12 cellular contexts compared by ENCODE assay signal in genomic region chr6:126341126-126341525, GRCh38. TPM values are rescaled to one million over a fixed set of nuclear protein-coding genes. Genes with fewer than 3 reads are reported as not detected.
DNase-seq lines count a peak whose midpoint lies in the region; TF ChIP-seq lines count a peak whose summit lies in the region.
"Had no signal": no experiment of that assay in that cellular context is flagged by ENCODE, and none has a peak within 500 bp of the region (broad histone marks: within the 10 kb centered on the region; RNA-seq: fewer than 3 reads in every experiment).

No MANE protein-coding gene starts in this region.

- POLR2A ChIA-PET in MCF 10A (lab: Yijun Ruan, JAX) = no interaction called here
- POLR2A ChIA-PET in CD4-positive, alpha-beta memory T cell (lab: Charles Lee; ENCODE audit: partially characterized antibody) = no interaction called here

- no peaks in the 10 kb centered on the region for H3K36me3 ChIP-seq in breast epithelium
- H3K36me3 ChIP-seq in WERI-Rb-1 = no peaks in the 10 kb centered on the region; the same call in 1 of the 2 replicates
- H3K36me3 ChIP-seq in transverse colon = no peaks in the 10 kb centered on the region
- H3K36me3 ChIP-seq in CD4-positive, alpha-beta memory T cell (ENCODE audit: insufficient read depth, low read length) = no peaks in the 10 kb centered on the region

- no peaks in the 10 kb centered on the region for H3K9me3 ChIP-seq in breast epithelium
- H3K9me3 ChIP-seq in WERI-Rb-1 (ENCODE audit: severe bottlenecking) = no peaks in the 10 kb centered on the region
- H3K9me3 ChIP-seq in transverse colon = no peaks in the 10 kb centered on the region
- no peaks in the 10 kb centered on the region for H3K9me3 ChIP-seq in CD4-positive, alpha-beta memory T cell (ENCODE audit: control insufficient read depth in 1 of 2, low read length in 2 of 2)

- intact Hi-C loops in breast epithelium (cut with DNase I; ENCODE audit: low total_unique reads) (no loop called here), MCF 10A (cut with micrococcal nuclease) (loop anchor here (5.0 kb wide), 1 partner anchor 309 kb away; no protein-coding TSS in a partner anchor), transverse colon (cut with DNase I; ENCODE audit: low total_unique reads) (no loop called here)
- intact Hi-C loops in CD4-positive, alpha-beta memory T cell (cut with micrococcal nuclease) = loop anchor here (2.0 kb wide), 1 partner anchor 560 kb away; no protein-coding TSS in a partner anchor

- H3K27ac ChIP-seq in breast epithelium = no peak overlapping the region
- H3K27ac ChIP-seq in WERI-Rb-1 = no peak overlapping the region
- H3K27ac ChIP-seq in transverse colon = peak overlapping the region in 1 of 4 donors; percentile 74
- no peak overlapping the region for H3K27ac ChIP-seq in CD4-positive, alpha-beta memory T cell (ENCODE audit: low read depth, low read length)

- no peaks in the 10 kb centered on the region for H3K27me3 Mint-ChIP-seq in MCF 10A (ENCODE audit: insufficient read depth, unreplicated experiment)
- no peaks in the 10 kb centered on the region for H3K27me3 Mint-ChIP-seq in CD4-positive, alpha-beta memory T cell

- no peak for DNase-seq in breast epithelium (ENCODE audit: low spot score in 2 of 2)
- no peak for DNase-seq in MCF 10A (ENCODE audit: unreplicated experiment)
- DNase-seq in WERI-Rb-1 = no peak
- DNase-seq in kidney glomerular epithelial cell (lab: John Stamatoyannopoulos, UW) = peak; percentile 3
- no peak for DNase-seq in transverse colon
- DNase-seq in CD4-positive, alpha-beta memory T cell = no peak
- no peak for DNase-seq in Ammon's horn (ENCODE audit: low spot score)
- no peak for DNase-seq in middle frontal gyrus (ENCODE audit: extremely low spot score, low spot score)
- DNase-seq: dorsolateral prefrontal cortex, natural killer cell, NCI-H1048, SHP77 had no signal

- no peak for TF ChIP-seq POLR2A in breast epithelium (IDR thresholded peaks at IDR 0.05)
- no peak for TF ChIP-seq POLR2A in transverse colon (IDR thresholded peaks at IDR 0.05)

- in situ Hi-C loops in transverse colon (cut with MboI; ENCODE audit: low pct_ligation_motif_present in 1 of 4, low pct_unique_long_range_greater_than_20kb in 1 of 4, low sequenced_read_pairs in 3 of 4) = loop anchor here in 1 of 4 donors (25.0 kb wide), 1 partner anchor 304 kb away; no protein-coding TSS in a partner anchor

- peaks cover 6% of the 10 kb centered on the region for H3K36me3 Mint-ChIP-seq in MCF 10A (ENCODE audit: insufficient read depth, unreplicated experiment)
- peaks cover 0 to 3% of the 10 kb centered on the region in 2 donors for H3K36me3 Mint-ChIP-seq in CD4-positive, alpha-beta memory T cell
- H3K36me3 Mint-ChIP-seq: natural killer cell had no signal

- no peak overlapping the region for H3K27ac Mint-ChIP-seq in MCF 10A (ENCODE audit: low read depth, unreplicated experiment)
- peak overlapping the region in 2 of 7 donors; percentile 59 to 79 for H3K27ac Mint-ChIP-seq in CD4-positive, alpha-beta memory T cell
- H3K27ac Mint-ChIP-seq: natural killer cell had no signal

- no peaks in the 10 kb centered on the region for H3K9me3 Mint-ChIP-seq in MCF 10A (ENCODE audit: unreplicated experiment)
- H3K9me3 Mint-ChIP-seq in CD4-positive, alpha-beta memory T cell = no peaks in the 10 kb centered on the region
- H3K9me3 Mint-ChIP-seq: natural killer cell had no signal

- H3K27me3 ChIP-seq in breast epithelium (no peaks in the 10 kb centered on the region), WERI-Rb-1 (ENCODE audit: insufficient read depth, low read depth, severe bottlenecking) (no peaks in the 10 kb centered on the region), transverse colon (no peaks in the 10 kb centered on the region)
- no peaks in the 10 kb centered on the region for H3K27me3 ChIP-seq in CD4-positive, alpha-beta memory T cell (ENCODE audit: insufficient read depth, low read length)
- H3K27me3 ChIP-seq: dorsolateral prefrontal cortex had no signal

- H3K4me1 ChIP-seq in breast epithelium = peaks cover 0 to 9% of the 10 kb centered on the region in 2 donors
- peaks cover 9 to 25% (median 11%) of the 10 kb centered on the region in 4 donors for H3K4me1 ChIP-seq in transverse colon
- peaks cover 9% of the 10 kb centered on the region for H3K4me1 ChIP-seq in CD4-positive, alpha-beta memory T cell (ENCODE audit: insufficient read depth, low read length)

- BruUV-seq in MCF 10A (replicated peaks; lab: Mats Ljungman, UMichigan) = no TSS peak

- WGBS in transverse colon (ENCODE audit: low coverage in 1 of 2), 2 donors = 38 to 49% methylated on average over 2 to 3 of the region's 3 CpGs

- CTCF ChIA-PET in MCF 10A (lab: Yijun Ruan, JAX) = interaction anchor here (0.6 to 1.6 kb wide), 3 partner anchors 164 to 1225 kb away, joined by 3 to 6 read pairs (median 4); no protein-coding TSS in a partner anchor
- CTCF ChIA-PET in CD4-positive, alpha-beta memory T cell (lab: Charles Lee; ENCODE audit: partially characterized antibody) = interaction anchor here (1.5 kb wide), 1 partner anchor 11 kb away, joined by 4 read pairs; no protein-coding TSS in a partner anchor

- H3K4me3 ChIP-seq in breast epithelium (peak overlapping the region; percentile 71 to 91 (median 74)), WERI-Rb-1 (ENCODE audit: low read depth, low read length) (peak overlapping the region; percentile 70), transverse colon (peak overlapping the region in 3 of 4 donors; percentile 54 to 77 (median 58))
- no peak overlapping the region for H3K4me3 ChIP-seq in CD4-positive, alpha-beta memory T cell (ENCODE audit: low read length in 2 of 2)

- TF ChIP-seq EP300 in transverse colon (IDR thresholded peaks at IDR 0.05; ENCODE audit: low read depth) = no peak

- no peak for TF ChIP-seq CTCF in breast epithelium (IDR thresholded peaks at IDR 0.05)
- TF ChIP-seq CTCF in MCF 10A (IDR thresholded peaks at IDR 0.05; ENCODE audit: unreplicated experiment) = no peak
- no peak for TF ChIP-seq CTCF in WERI-Rb-1 (IDR thresholded peaks at IDR 0.05; ENCODE audit: low read depth, low read length)
- TF ChIP-seq CTCF in transverse colon (IDR thresholded peaks at IDR 0.05) = no peak

- H3K4me1 Mint-ChIP-seq in MCF 10A (ENCODE audit: insufficient read depth, unreplicated experiment) = peaks cover 37% of the 10 kb centered on the region
- H3K4me1 Mint-ChIP-seq in CD4-positive, alpha-beta memory T cell = peaks cover 0 to 11% (median 3%) of the 10 kb centered on the region in 4 donors

- H3K4me3 Mint-ChIP-seq in MCF 10A (ENCODE audit: unreplicated experiment) = no peak overlapping the region
- H3K4me3 Mint-ChIP-seq in CD4-positive, alpha-beta memory T cell = peak overlapping the region in 4 of 8 donors; percentile 3 to 20 (median 6)
- H3K4me3 Mint-ChIP-seq: natural killer cell had no signal

RNA-seq across cellular contexts. Expression of gene CENPW, which starts 1.2 kb away (rescaled TPM):
- total RNA-seq in breast epithelium (1 to 10 TPM in 2 of 3 donors, not detected in 1; 3.3 to 3.8 TPM), MCF 10A (2022) (31.1 and 35.0 TPM in 2 replicates), transverse colon (1 to 10 TPM in 1 of 4 donors, not detected in 3; 2.2 TPM)
- total RNA-seq in CD4-positive, alpha-beta memory T cell = 1 to 10 TPM; 1.4 to 1.5 TPM
- polyA plus RNA-seq in CD4-positive, alpha-beta memory T cell = 1 to 10 TPM; 1.7 to 2.9 TPM

Comparison
In these comparisons a context has a peak if more than half of its experiments do, and no peak if none do; other contexts are left out.
1. intact Hi-C loops: an anchor here in MCF 10A (5.0 kb wide) and CD4-positive, alpha-beta memory T cell (2.0 kb wide); none called in breast epithelium and transverse colon.
2. H3K4me3 ChIP-seq: peak in breast epithelium (3 of 3), WERI-Rb-1 (single experiment) and transverse colon (3 of 4); none in CD4-positive, alpha-beta memory T cell (0 of 2).